16 cellular contexts compared by ENCODE assay signal in the genomic region with DNA sequence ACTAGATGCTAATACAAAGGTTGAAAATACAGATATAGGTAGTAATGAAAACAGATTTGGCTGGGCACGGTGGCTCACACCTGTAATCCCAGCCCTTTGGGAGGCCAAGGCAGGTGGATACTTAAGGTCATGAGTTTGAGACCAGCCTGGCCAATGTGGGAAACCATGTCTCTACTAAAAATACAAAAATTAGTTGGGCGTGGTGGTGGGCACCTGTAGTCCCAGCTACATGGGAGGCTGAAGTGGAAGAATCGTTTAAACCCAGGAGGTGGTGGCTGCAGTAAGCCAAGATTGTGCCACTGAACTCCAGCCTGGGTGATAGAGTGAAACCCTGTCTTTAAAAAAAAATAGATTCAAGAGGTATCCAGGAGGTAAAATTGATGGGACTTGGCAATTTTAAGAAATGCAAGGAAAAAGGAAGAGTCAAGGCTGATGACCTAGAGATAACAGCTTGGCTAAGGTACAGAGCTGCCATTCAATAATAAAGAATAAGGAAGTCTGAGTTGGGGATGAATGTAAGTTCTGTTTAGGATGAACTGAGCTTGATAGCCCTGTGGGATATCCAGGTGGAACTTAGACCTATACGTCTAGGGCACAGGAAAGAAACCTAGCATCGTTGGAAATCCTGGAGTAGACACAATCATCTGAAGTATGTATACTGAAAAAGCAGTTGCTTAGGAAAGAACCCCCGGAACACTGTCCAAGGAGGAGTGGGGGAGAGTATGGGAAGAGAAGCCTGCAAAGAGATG. TPM values are rescaled to one million over a fixed set of nuclear protein-coding genes. Genes with fewer than 3 reads are reported as not detected.
DNase-seq lines count a peak whose midpoint lies in the region; ATAC-seq, FAIRE-seq and TF ChIP-seq lines count a peak whose summit lies in the region.
"Had no signal": no experiment of that assay in that cellular context is flagged by ENCODE, and none has a peak within 500 bp of the region (broad histone marks: within the 10 kb centered on the region; RNA-seq: fewer than 3 reads in every experiment).

No MANE protein-coding gene starts in this region.

- 59% methylated on average over 6 of the region's 6 CpGs for WGBS in K562 (ENCODE audit: insufficient coverage, low coverage, missing lambda C conversion rate)

- H3K36me3 ChIP-seq in K562 (ENCODE audit: control insufficient read depth, insufficient read depth, low read length), result peaks cover 72% of the 10 kb centered on the region

- H3K27me3 Mint-ChIP-seq in progenitor cell of endocrine pancreas, result no peaks in the 10 kb centered on the region

- ATAC-seq in K562, result no peak

- H3K9ac ChIP-seq in K562 (ENCODE audit: insufficient read depth in 1 of 2, low read depth in 2 of 2, low read length in 2 of 2), result no peak overlapping the region

- TF ChIP-seq EP300 in K562 (IDR thresholded peaks at IDR 0.05; ENCODE audit: low read length), result no peak

- no peak overlapping the region for H3K4me2 ChIP-seq in K562 (ENCODE audit: insufficient read depth, low read length)

- DNase-seq in NCI-H82 (lab: John Stamatoyannopoulos, UW) (peak; percentile 44), NCI-H82 treated with DMSO at 0.1 percent for 48 hours (lab: John Stamatoyannopoulos, UW; ENCODE audit: unreplicated experiment) (no peak), LHCN-M2 (ENCODE audit: low read depth) (peak; percentile 74), K562 (ENCODE audit: extremely low read depth in 1 of 4, low spot score in 3 of 4) (no peak), progenitor cell of endocrine pancreas (ENCODE audit: low spot score, unreplicated experiment) (no peak), AG08395 (ENCODE audit: low spot score) (no peak), NCI-H146 (lab: John Stamatoyannopoulos, UW) (no peak), HPDE6-E6E7 (ENCODE audit: extremely low spot score) (no peak)
- DNase-seq: aorta; hippocampal formation; NCI-H524 treated with DMSO at 0.1 percent for 48 hours; SIG-M5; stimulated activated CD4-positive, alpha-beta T cell treated with anti-CD3 and anti-CD28 coated beads, Interleukin-4, amount 100 ng/mL, for 4 hours had no signal

- no TSS peak for BruUV-seq in K562 (replicated peaks; lab: Mats Ljungman, UMichigan)

- H3K4me1 Mint-ChIP-seq in progenitor cell of endocrine pancreas (ENCODE audit: low read depth), result peaks cover 5% of the 10 kb centered on the region

- H3K9me1 ChIP-seq in K562 (ENCODE audit: control insufficient read depth, insufficient read depth, low read length), result no peaks in the 10 kb centered on the region

- TF ChIP-seq POLR2A in K562 (conservative IDR thresholded peaks at IDR 0.05), result no peak

- POLR2A ChIA-PET in K562 (lab: Yijun Ruan, JAX), result interaction anchor here (0.6 to 24.3 kb wide), 22 partner anchors 3 to 221 kb away, joined by 3 to 1576 read pairs (median 5); a partner anchor contains a TSS

- no peak for TF ChIP-seq CTCF in K562 (IDR thresholded peaks at IDR 0.05 in 2 of 3, conservative IDR thresholded peaks at IDR 0.05 in 1 of 3; ENCODE audit: insufficient read depth in 2 of 3, low read depth in 1 of 3, low read length in 3 of 3)
- TF ChIP-seq CTCF in progenitor cell of endocrine pancreas (IDR thresholded peaks at IDR 0.05; ENCODE audit: unreplicated experiment), result no peak

- H3K4me3 Mint-ChIP-seq in progenitor cell of endocrine pancreas (ENCODE audit: low read depth), result no peak overlapping the region

- no peak overlapping the region for H2AFZ ChIP-seq in K562 (ENCODE audit: low read depth, low read length)

- peaks cover 25% of the 10 kb centered on the region for H3K36me3 Mint-ChIP-seq in progenitor cell of endocrine pancreas (ENCODE audit: insufficient read depth)

- intact Hi-C loops in K562 (cut with micrococcal nuclease), result no loop called here

- H3K79me2 ChIP-seq in K562 (ENCODE audit: control insufficient read depth, insufficient read depth, low read length), result peaks cover 4% of the 10 kb centered on the region

- peaks cover 0 to under 1% of the 10 kb centered on the region in 2 experiments; a peak in 2 of 5 replicates for H3K4me1 ChIP-seq in K562 (replicated peaks in 1 of 2; ENCODE audit: control insufficient read depth in 2 of 2, insufficient read depth in 2 of 2, low read length in 2 of 2)

- H3K27ac ChIP-seq in K562 (ENCODE audit: extremely low read depth, low read depth, low read length), result no peak overlapping the region

- peaks cover 6% of the 10 kb centered on the region for H4K20me1 ChIP-seq in K562 (replicated peaks; ENCODE audit: control insufficient read depth, insufficient read depth, low read length)

- no peak for TF ChIP-seq RAD21 in K562 (CRISPR knock-in tag; conservative IDR thresholded peaks at IDR 0.05 in 1 of 2, IDR thresholded peaks at IDR 0.05 in 1 of 2)

- in situ Hi-C loops in K562 (cut with MboI), result no loop called here

- H3K4me3 ChIP-seq in K562, result no peak overlapping the region
- H3K4me3 ChIP-seq: suprapubic skin had no signal

- H3K27me3 ChIP-seq in K562 (ENCODE audit: control insufficient read depth in 2 of 2, insufficient read depth in 2 of 2, low read length in 2 of 2), result no peaks in the 10 kb centered on the region
- H3K27me3 ChIP-seq: suprapubic skin had no signal

- CTCF ChIA-PET in K562 (lab: Yijun Ruan, JAX; ENCODE audit: low intra/inter-chr PET ratio), result no interaction called here

- no peaks in the 10 kb centered on the region for H3K9me3 Mint-ChIP-seq in progenitor cell of endocrine pancreas (ENCODE audit: low read depth)

- peak overlapping the region; percentile 12 for H3K27ac Mint-ChIP-seq in progenitor cell of endocrine pancreas

- H3K9me3 ChIP-seq in K562 (replicated peaks; ENCODE audit: control insufficient read depth, insufficient read depth, low read depth, low read length), result no peaks in the 10 kb centered on the region
- H3K9me3 ChIP-seq: suprapubic skin had no signal

- FAIRE-seq in K562 (lab: Jason Lieb, UNC), result no peak
- FAIRE-seq: endometrium had no signal

RNA-seq across cellular contexts. Expression of a gene that starts 9.1 kb away (rescaled TPM):
- total RNA-seq in LHCN-M2 (2014; rRNA removed), result 420 and 517 TPM in 2 replicates
- polyA plus RNA-seq in LHCN-M2 (2012), result 142 TPM
- total RNA-seq in K562 (2011; cell fraction: chromatin; rRNA removed; ENCODE audit: low replicate concordance), result 2,702 and 3,157 TPM in 2 replicates
- total RNA-seq in K562 (2011; cell fraction: nucleolus; rRNA removed), result 1,250 and 1,264 TPM in 2 replicates
- 2,042 and 2,843 TPM in 2 replicates for total RNA-seq in K562 (2011; cell fraction: nucleoplasm; rRNA removed)
- 176 and 192 TPM in 2 replicates for total RNA-seq in K562 (2014; rRNA removed)
- 236 and 242 TPM in 2 replicates for total RNA-seq in K562 (2014; rRNA removed; fragmentation: Illumina TruSeq; extraction: Trizol)
- total RNA-seq in K562 (2015; rRNA removed; fragmentation: Illumina TruSeq; extraction: Trizol), result 215 and 240 TPM in 2 replicates
- 376 and 394 TPM in 2 replicates for total RNA-seq in K562 (2021)
- 606 and 1,027 TPM in 2 replicates for polyA plus RNA-seq in K562 (2011; rRNA removed)
- polyA plus RNA-seq in K562 (2011; cell fraction: cytosol; rRNA removed), result 192 and 285 TPM in 2 replicates
- polyA plus RNA-seq in K562 (2011; cell fraction: nucleus; rRNA removed), result 3,295 and 5,994 TPM in 2 replicates
- polyA plus RNA-seq in K562 (2012), result 368 and 393 TPM in 2 replicates
- polyA plus RNA-seq in K562 (2014; fragmentation: Illumina TruSeq; extraction: Trizol), result 324 and 385 TPM in 2 replicates
- 100 to 1,000 TPM; 130 to 197 TPM for polyA plus RNA-seq in K562 (2014; fragmentation: Nextera tagmentation; extraction: Ambion mirVana)
- 582 and 610 TPM in 2 replicates for polyA plus RNA-seq in K562 (2014; rRNA removed)
- 369 and 549 TPM in 2 replicates for polyA minus RNA-seq in K562 (2011; rRNA and poly(A)+ RNA removed)
- 138 and 165 TPM in 2 replicates for polyA minus RNA-seq in K562 (2011; cell fraction: cytosol; rRNA and poly(A)+ RNA removed)
- 1,130 and 1,570 TPM in 2 replicates for polyA minus RNA-seq in K562 (2011; cell fraction: nucleus; rRNA and poly(A)+ RNA removed)
- 281 and 304 TPM in 2 replicates for total RNA-seq in progenitor cell of endocrine pancreas

RNA-seq across cellular contexts. Expression of a gene that starts 13.3 kb away (rescaled TPM):
- 115 and 134 TPM in 2 replicates for total RNA-seq in LHCN-M2 (2014; rRNA removed)
- 71.0 TPM for polyA plus RNA-seq in LHCN-M2 (2012)
- 126 and 226 TPM in 2 replicates for total RNA-seq in K562 (2011; cell fraction: chromatin; rRNA removed; ENCODE audit: low replicate concordance)
- total RNA-seq in K562 (2011; cell fraction: nucleolus; rRNA removed), result 103 and 119 TPM in 2 replicates
- total RNA-seq in K562 (2011; cell fraction: nucleoplasm; rRNA removed), result 111 and 121 TPM in 2 replicates
- 14.4 and 18.5 TPM in 2 replicates for total RNA-seq in K562 (2014; rRNA removed)
- 23.9 and 24.2 TPM in 2 replicates for total RNA-seq in K562 (2014; rRNA removed; fragmentation: Illumina TruSeq; extraction: Trizol)
- total RNA-seq in K562 (2015; rRNA removed; fragmentation: Illumina TruSeq; extraction: Trizol), result 19.7 and 21.2 TPM in 2 replicates
- total RNA-seq in K562 (2021), result 28.1 and 28.4 TPM in 2 replicates
- 12.5 and 29.2 TPM in 2 replicates for polyA plus RNA-seq in K562 (2011; rRNA removed)
- 19.3 and 37.3 TPM in 2 replicates for polyA plus RNA-seq in K562 (2011; cell fraction: cytosol; rRNA removed)
- 22.9 and 43.4 TPM in 2 replicates for polyA plus RNA-seq in K562 (2011; cell fraction: nucleus; rRNA removed)
- 24.5 and 30.1 TPM in 2 replicates for polyA plus RNA-seq in K562 (2012)
- 22.7 and 23.4 TPM in 2 replicates for polyA plus RNA-seq in K562 (2014; fragmentation: Illumina TruSeq; extraction: Trizol)
- polyA plus RNA-seq in K562 (2014; fragmentation: Nextera tagmentation; extraction: Ambion mirVana), result 10 to 100 TPM; 46.7 to 47.1 TPM
- polyA plus RNA-seq in K562 (2014; rRNA removed), result 29.6 and 31.0 TPM in 2 replicates
- 21.2 and 39.3 TPM in 2 replicates for polyA minus RNA-seq in K562 (2011; rRNA and poly(A)+ RNA removed)
- polyA minus RNA-seq in K562 (2011; cell fraction: cytosol; rRNA and poly(A)+ RNA removed), result 6.9 and 15.1 TPM in 2 replicates
- 31.7 and 35.3 TPM in 2 replicates for polyA minus RNA-seq in K562 (2011; cell fraction: nucleus; rRNA and poly(A)+ RNA removed)
- total RNA-seq in progenitor cell of endocrine pancreas, result 69.2 TPM in 2 replicates

RNA-seq across cellular contexts. Expression of a gene that starts 29.4 kb away (rescaled TPM):
- total RNA-seq in LHCN-M2 (2014; rRNA removed) (21.2 and 27.1 TPM in 2 replicates), K562 (2014; rRNA removed) (146 and 183 TPM in 2 replicates), K562 (2014; rRNA removed; fragmentation: Illumina TruSeq; extraction: Trizol) (107 and 129 TPM in 2 replicates), K562 (2015; rRNA removed; fragmentation: Illumina TruSeq; extraction: Trizol) (96.4 and 109 TPM in 2 replicates), K562 (2021) (140 and 149 TPM in 2 replicates), progenitor cell of endocrine pancreas (71.3 and 76.0 TPM in 2 replicates)
- 87.2 TPM for polyA plus RNA-seq in LHCN-M2 (2012)
- 24.0 and 36.3 TPM in 2 replicates for total RNA-seq in K562 (2011; cell fraction: chromatin; rRNA removed; ENCODE audit: low replicate concordance)
- 32.9 and 36.7 TPM in 2 replicates for total RNA-seq in K562 (2011; cell fraction: nucleolus; rRNA removed)
- 35.9 and 47.3 TPM in 2 replicates for total RNA-seq in K562 (2011; cell fraction: nucleoplasm; rRNA removed)
- polyA plus RNA-seq in K562 (2011; rRNA removed) (184 and 340 TPM in 2 replicates), K562 (2014; fragmentation: Illumina TruSeq; extraction: Trizol) (301 and 302 TPM in 2 replicates), K562 (2014; fragmentation: Nextera tagmentation; extraction: Ambion mirVana) (100 to 1,000 TPM; 566 to 571 TPM), K562 (2014; rRNA removed) (248 and 255 TPM in 2 replicates)
- polyA plus RNA-seq in K562 (2011; cell fraction: cytosol; rRNA removed), result 266 and 268 TPM in 2 replicates
- 98.3 and 102 TPM in 2 replicates for polyA plus RNA-seq in K562 (2011; cell fraction: nucleus; rRNA removed)
- 193 and 225 TPM in 2 replicates for polyA plus RNA-seq in K562 (2012)
- 89.7 and 134 TPM in 2 replicates for polyA minus RNA-seq in K562 (2011; rRNA and poly(A)+ RNA removed)
- polyA minus RNA-seq in K562 (2011; cell fraction: cytosol; rRNA and poly(A)+ RNA removed), result 26.2 and 47.2 TPM in 2 replicates
- polyA minus RNA-seq in K562 (2011; cell fraction: nucleus; rRNA and poly(A)+ RNA removed), result 16.0 and 18.9 TPM in 2 replicates
- total RNA-seq: A673 had no signal

RNA-seq across cellular contexts. Expression of a gene that starts 36.2 kb away (rescaled TPM):
- total RNA-seq in LHCN-M2 (2014; rRNA removed) (111 and 146 TPM in 2 replicates), K562 (2014; rRNA removed) (0.41 and 0.59 TPM in 2 replicates), K562 (2014; rRNA removed; fragmentation: Illumina TruSeq; extraction: Trizol) (not detected in 2 replicates), K562 (2015; rRNA removed; fragmentation: Illumina TruSeq; extraction: Trizol) (not detected in 2 replicates), K562 (2021) (0.85 and 1.1 TPM in 2 replicates), progenitor cell of endocrine pancreas (4.2 TPM in 2 replicates)
- polyA plus RNA-seq in LHCN-M2 (2012), result 865 TPM
- total RNA-seq in K562 (2011; cell fraction: chromatin; rRNA removed; ENCODE audit: low replicate concordance), result 0.74 and 3.7 TPM in 2 replicates
- total RNA-seq in K562 (2011; cell fraction: nucleolus; rRNA removed), result 2.6 and 4.3 TPM in 2 replicates
- 1.8 and 2.7 TPM in 2 replicates for total RNA-seq in K562 (2011; cell fraction: nucleoplasm; rRNA removed)
- polyA plus RNA-seq in K562 (2011; rRNA removed) (1.5 and 1.9 TPM in 2 replicates), K562 (2014; fragmentation: Illumina TruSeq; extraction: Trizol) (0.39 and 0.54 TPM in 2 replicates), K562 (2014; fragmentation: Nextera tagmentation; extraction: Ambion mirVana) (1 to 10 TPM; 1.5 to 1.9 TPM), K562 (2014; rRNA removed) (0.34 and 1.5 TPM in 2 replicates)
- 2.1 and 2.8 TPM in 2 replicates for polyA plus RNA-seq in K562 (2011; cell fraction: cytosol; rRNA removed)
- 4.2 and 6.3 TPM in 2 replicates for polyA plus RNA-seq in K562 (2011; cell fraction: nucleus; rRNA removed)
- polyA plus RNA-seq in K562 (2012), result 0.68 and 4.7 TPM in 2 replicates
- polyA minus RNA-seq in K562 (2011; rRNA and poly(A)+ RNA removed), result 1.3 and 2.5 TPM in 2 replicates
- not detected in 2 replicates for polyA minus RNA-seq in K562 (2011; cell fraction: cytosol; rRNA and poly(A)+ RNA removed)
- polyA minus RNA-seq in K562 (2011; cell fraction: nucleus; rRNA and poly(A)+ RNA removed), result 0.54 and 0.78 TPM in 2 replicates

RNA-seq across cellular contexts. Expression of a gene that starts 47.5 kb away (rescaled TPM):
- total RNA-seq in LHCN-M2 (2014; rRNA removed) (235 and 236 TPM in 2 replicates), K562 (2014; rRNA removed) (189 and 243 TPM in 2 replicates), K562 (2014; rRNA removed; fragmentation: Illumina TruSeq; extraction: Trizol) (181 and 208 TPM in 2 replicates), K562 (2015; rRNA removed; fragmentation: Illumina TruSeq; extraction: Trizol) (150 and 156 TPM in 2 replicates), K562 (2021) (139 and 158 TPM in 2 replicates), progenitor cell of endocrine pancreas (82.3 and 85.7 TPM in 2 replicates)
- polyA plus RNA-seq in LHCN-M2 (2012), result 524 TPM
- 76.8 and 189 TPM in 2 replicates for total RNA-seq in K562 (2011; cell fraction: chromatin; rRNA removed; ENCODE audit: low replicate concordance)
- total RNA-seq in K562 (2011; cell fraction: nucleolus; rRNA removed), result 209 and 223 TPM in 2 replicates
- total RNA-seq in K562 (2011; cell fraction: nucleoplasm; rRNA removed), result 148 and 152 TPM in 2 replicates
- polyA plus RNA-seq in K562 (2011; rRNA removed) (324 and 492 TPM in 2 replicates), K562 (2014; fragmentation: Illumina TruSeq; extraction: Trizol) (253 and 256 TPM in 2 replicates), K562 (2014; fragmentation: Nextera tagmentation; extraction: Ambion mirVana) (100 to 1,000 TPM; 425 to 485 TPM), K562 (2014; rRNA removed) (289 and 334 TPM in 2 replicates)
- polyA plus RNA-seq in K562 (2011; cell fraction: cytosol; rRNA removed), result 513 and 736 TPM in 2 replicates
- polyA plus RNA-seq in K562 (2011; cell fraction: nucleus; rRNA removed), result 354 and 425 TPM in 2 replicates
- 249 and 379 TPM in 2 replicates for polyA plus RNA-seq in K562 (2012)
- 88.4 and 169 TPM in 2 replicates for polyA minus RNA-seq in K562 (2011; rRNA and poly(A)+ RNA removed)
- 40.6 and 67.6 TPM in 2 replicates for polyA minus RNA-seq in K562 (2011; cell fraction: cytosol; rRNA and poly(A)+ RNA removed)
- 58.2 and 63.7 TPM in 2 replicates for polyA minus RNA-seq in K562 (2011; cell fraction: nucleus; rRNA and poly(A)+ RNA removed)

Comparison
In these comparisons a context has a peak if more than half of its experiments do, and no peak if none do; other contexts are left out.
1. DNase-seq: peak in NCI-H82 (single experiment) and LHCN-M2 (single experiment); none in NCI-H82 treated with DMSO at 0.1 percent for 48 hours (single experiment), K562 (0 of 4), progenitor cell of endocrine pancreas (single experiment), AG08395 (single experiment), NCI-H146 (single experiment) and HPDE6-E6E7 (single experiment).